ENCODE assay signal across 7 cellular contexts in the genomic region with DNA sequence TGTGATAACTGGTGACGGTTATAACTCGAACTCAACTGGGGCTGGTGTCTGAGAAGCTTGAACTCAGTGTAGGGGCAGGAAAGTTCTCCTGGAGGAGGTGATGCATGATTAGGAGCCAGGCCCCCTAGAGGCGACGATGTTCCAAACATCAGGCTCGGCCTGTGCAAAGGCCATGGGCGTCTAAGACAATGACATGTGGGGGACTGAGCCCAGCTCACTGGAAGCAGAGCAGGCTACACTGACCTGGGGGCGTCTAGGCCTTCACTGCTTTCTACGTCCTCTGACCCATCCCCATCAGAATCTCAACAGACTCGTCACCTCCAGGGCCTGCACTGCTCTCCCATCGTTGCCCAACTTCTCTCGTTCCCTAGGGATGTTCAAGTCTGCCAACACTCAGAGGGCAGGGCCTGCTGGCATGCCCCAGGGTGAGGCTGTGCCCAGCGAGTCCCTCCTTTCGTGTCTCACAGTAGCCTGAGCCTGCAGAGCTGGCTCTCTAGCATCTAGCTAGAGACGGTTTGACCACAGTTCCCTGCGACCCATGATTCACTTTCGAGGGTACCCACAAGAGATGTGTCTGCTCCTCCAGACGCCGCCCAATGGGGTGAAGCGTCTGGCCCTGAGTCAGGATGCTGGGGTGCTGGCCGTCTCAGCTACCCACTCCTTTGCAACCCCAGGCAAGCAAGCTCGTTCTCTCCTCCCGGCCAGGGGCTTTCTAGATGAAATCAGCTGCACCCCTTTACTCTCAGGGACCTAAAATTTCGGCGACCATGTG. TPM values are rescaled to one million over a fixed set of nuclear protein-coding genes. Genes with fewer than 3 reads are reported as not detected.
DNase-seq lines count a peak whose midpoint lies in the region; ATAC-seq, FAIRE-seq and TF ChIP-seq lines count a peak whose summit lies in the region.

No MANE protein-coding gene starts in this region.

- CTCF ChIA-PET in OCI-LY7 (lab: Charles Lee; ENCODE audit: unreplicated experiment) = interaction anchor here (0.5 to 0.9 kb wide), 3 partner anchors 90 to 162 kb away, joined by 3 to 4 read pairs (median 3); no protein-coding TSS in a partner anchor

- H3K4me2 ChIP-seq in OCI-LY7 (ENCODE audit: low read length) (peak overlapping the region; percentile 90), fibroblast of lung (ENCODE audit: extremely low read depth, insufficient read depth, low read length) (peak overlapping the region; percentile 88)

- TF ChIP-seq POLR2A in GM12892 (IDR thresholded peaks at IDR 0.05; ENCODE audit: low read depth, low read length) = no peak
- no peak for TF ChIP-seq POLR2A in tibial nerve (IDR thresholded peaks at IDR 0.05)

- H3K36me3 ChIP-seq in OCI-LY7 (ENCODE audit: insufficient read depth, low read length) = peaks cover 54% of the 10 kb centered on the region
- H3K36me3 ChIP-seq in fibroblast of lung (ENCODE audit: control insufficient read depth, insufficient read depth, low read length) = no peaks in the 10 kb centered on the region
- peaks cover 55% of the 10 kb centered on the region for H3K36me3 ChIP-seq in neutrophil
- peaks cover 0 to 25% (median 0%) of the 10 kb centered on the region in 3 donors for H3K36me3 ChIP-seq in tibial nerve

- H3K4me3 ChIP-seq in OCI-LY7 (ENCODE audit: low read depth, low read length, poor library complexity, severe bottlenecking) (peak overlapping the region; percentile 84), fibroblast of lung (replicated peaks in 1 of 4; ENCODE audit: control extremely low read depth in 1 of 4, insufficient read depth in 1 of 4, low read depth in 3 of 4, low read length in 4 of 4) (peak overlapping the region; percentile 62 to 97 (median 89)), neutrophil (ENCODE audit: low read depth in 1 of 2, low read length in 1 of 2) (peak overlapping the region; percentile 82 to 97), tibial nerve (peak overlapping the region; percentile 67 to 88 (median 74))

- H3K9ac ChIP-seq in fibroblast of lung (ENCODE audit: insufficient read depth, low read length) = peak overlapping the region; percentile 93

- H4K20me1 ChIP-seq in OCI-LY7 (ENCODE audit: insufficient read depth, low read length) (peaks cover 4% of the 10 kb centered on the region; the same call in 1 of the 2 replicates), fibroblast of lung (ENCODE audit: control insufficient read depth, extremely low read depth, insufficient read depth, low read length) (no peaks in the 10 kb centered on the region)

- no peak for TF ChIP-seq EP300 in tibial nerve (IDR thresholded peaks at IDR 0.05)

- TF ChIP-seq CTCF in OCI-LY7 (conservative IDR thresholded peaks at IDR 0.05; ENCODE audit: low read length) (peak; percentile 84), fibroblast of lung (conservative IDR thresholded peaks at IDR 0.05 in 1 of 2, IDR thresholded peaks at IDR 0.05 in 1 of 2; ENCODE audit: low read depth in 1 of 2, low read length in 2 of 2) (peak; percentile 66 to 76), neutrophil (IDR thresholded peaks at IDR 0.05) (peak; percentile 78), tibial nerve (IDR thresholded peaks at IDR 0.05) (peak; percentile 23 to 63 (median 41))

- no TSS peak for BruUV-seq in OCI-LY7 (replicated peaks; lab: Mats Ljungman, UMichigan)

- peak; percentile 33 for ATAC-seq in HG03378 (IDR thresholded peaks at IDR 0.05; ENCODE audit: unreplicated experiment)

- peaks cover 30% of the 10 kb centered on the region for H3K4me1 ChIP-seq in OCI-LY7 (ENCODE audit: insufficient read depth, low read length, poor library complexity, severe bottlenecking)
- peaks cover 17% of the 10 kb centered on the region for H3K4me1 ChIP-seq in fibroblast of lung (ENCODE audit: control insufficient read depth, extremely low read depth, insufficient read depth, low read length)
- H3K4me1 ChIP-seq in neutrophil (ENCODE audit: control insufficient read depth in 1 of 2, insufficient read depth in 1 of 2, low read depth in 1 of 2, low read length in 1 of 2) = peaks cover 55 to 70% of the 10 kb centered on the region in 2 experiments
- H3K4me1 ChIP-seq in tibial nerve = peaks cover 0 to 51% (median 29%) of the 10 kb centered on the region in 4 donors

- H3K27ac ChIP-seq in OCI-LY7 (ENCODE audit: low read depth, low read length, poor library complexity, severe bottlenecking) (peak overlapping the region; percentile 91), fibroblast of lung (ENCODE audit: insufficient read depth, low read length) (peak overlapping the region; percentile 96), neutrophil (peak overlapping the region; percentile 98), tibial nerve (peak overlapping the region; percentile 95 to 96 (median 96))

- H3K9me2 ChIP-seq in OCI-LY7 (ENCODE audit: insufficient read depth, low read length) = no peaks in the 10 kb centered on the region

- peak; percentile 95 for FAIRE-seq in GM12892 (lab: Jason Lieb, UNC)

- H3K9me3 ChIP-seq in OCI-LY7 (ENCODE audit: low read length) (no peaks in the 10 kb centered on the region), fibroblast of lung (ENCODE audit: control insufficient read depth, insufficient read depth, low read depth, low read length) (no peaks in the 10 kb centered on the region), neutrophil (no peaks in the 10 kb centered on the region), tibial nerve (no peaks in the 10 kb centered on the region)

- POLR2A ChIA-PET in OCI-LY7 (lab: Charles Lee) = interaction anchor here (0.5 to 1.4 kb wide), 6 partner anchors 19 to 365 kb away, joined by 3 to 6 read pairs (median 3); a partner anchor contains a TSS

- intact Hi-C loops in OCI-LY7 (cut with micrococcal nuclease; ENCODE audit: unreplicated experiment) = loop anchor here (1.0 to 10.0 kb wide), 4 partner anchors 20 to 429 kb away; no protein-coding TSS in a partner anchor

- no peaks in the 10 kb centered on the region for H3K27me3 ChIP-seq in fibroblast of lung (ENCODE audit: control insufficient read depth, insufficient read depth, low read length)
- H3K27me3 ChIP-seq in neutrophil = no peaks in the 10 kb centered on the region
- H3K27me3 ChIP-seq in tibial nerve = no peaks in the 10 kb centered on the region

- 13 to 17% methylated on average over 24 of the region's 24 CpGs for WGBS in tibial nerve, 2 donors

- H3K79me2 ChIP-seq in OCI-LY7 (ENCODE audit: insufficient read depth, low read depth, low read length) (peaks cover 41% of the 10 kb centered on the region), fibroblast of lung (ENCODE audit: control insufficient read depth, insufficient read depth, low read length) (peaks cover 14% of the 10 kb centered on the region)

- H2AFZ ChIP-seq in OCI-LY7 (ENCODE audit: low read length) = peak overlapping the region; percentile 57; the same call in 1 of the 2 replicates
- peak overlapping the region; percentile 65 for H2AFZ ChIP-seq in fibroblast of lung (ENCODE audit: low read length)

- no peak for DNase-seq in GM12892 (ENCODE audit: insufficient read length)
- DNase-seq in OCI-LY7 (ENCODE audit: low spot score) = peak; percentile 88
- DNase-seq in activated T-cell treated with anti-CD3 and anti-CD28 coated beads, Interleukin-2, amount 50 U/mL, for 1 hour = peak; percentile 68
- DNase-seq in fibroblast of lung (ENCODE audit: low read depth in 2 of 2) = peak; percentile 52 to 75
- DNase-seq in tibial nerve (ENCODE audit: low spot score in 2 of 2) = no peak

RNA-seq across cellular contexts. Expression of a gene that starts 1.1 kb away (rescaled TPM):
- polyA plus RNA-seq in GM12892 (2012; ENCODE audit: missing spikeins) = 59.2 TPM
- 99.1 and 103 TPM in 2 replicates for total RNA-seq in OCI-LY7 (2014; rRNA removed; shearing (Covaris generic))
- total RNA-seq in OCI-LY7 (2022) (108 and 130 TPM in 2 replicates), fibroblast of lung (5.6 and 8.8 TPM in 2 replicates), tibial nerve (10 to 100 TPM; 26.9 to 60.0 (median 36.6) TPM)
- polyA plus RNA-seq in fibroblast of lung = 3.3 and 3.8 TPM in 2 replicates
- polyA plus RNA-seq in fibroblast of lung (2012) = 2.2 and 4.3 TPM in 2 replicates
- polyA minus RNA-seq in fibroblast of lung (ENCODE audit: low replicate concordance) = 4.7 and 10.6 TPM in 2 replicates

RNA-seq across cellular contexts. Expression of a gene that starts 19.3 kb away (rescaled TPM):
- 24.3 TPM for polyA plus RNA-seq in GM12892 (2012; ENCODE audit: missing spikeins)
- 8.1 and 12.9 TPM in 2 replicates for total RNA-seq in OCI-LY7 (2014; rRNA removed; shearing (Covaris generic))
- total RNA-seq in OCI-LY7 (2022) (10.4 and 12.1 TPM in 2 replicates), fibroblast of lung (32.0 and 38.3 TPM in 2 replicates), tibial nerve (10 to 100 TPM; 19.4 to 31.5 (median 23.7) TPM)
- polyA plus RNA-seq in fibroblast of lung = 11.4 and 20.7 TPM in 2 replicates
- 11.3 and 22.7 TPM in 2 replicates for polyA plus RNA-seq in fibroblast of lung (2012)
- 38.3 and 67.4 TPM in 2 replicates for polyA minus RNA-seq in fibroblast of lung (ENCODE audit: low replicate concordance)

Comparison
In these comparisons a context has a peak if more than half of its experiments do, and no peak if none do; other contexts are left out.
1. DNase-seq: peak in OCI-LY7 (single experiment), activated T-cell treated with anti-CD3 and anti-CD28 coated beads, Interleukin-2, amount 50 U/mL, for 1 hour (single experiment) and fibroblast of lung (2 of 2); none in GM12892 (single experiment) and tibial nerve (0 of 2).
2. Peak in every context shown above with its lines, with median percentiles within 50 percentile points of each other: H3K27ac ChIP-seq, H3K4me3 ChIP-seq and CTCF ChIP-seq.